Comparison of ENCODE assay signal across 1 cellular context in the genomic region with DNA sequence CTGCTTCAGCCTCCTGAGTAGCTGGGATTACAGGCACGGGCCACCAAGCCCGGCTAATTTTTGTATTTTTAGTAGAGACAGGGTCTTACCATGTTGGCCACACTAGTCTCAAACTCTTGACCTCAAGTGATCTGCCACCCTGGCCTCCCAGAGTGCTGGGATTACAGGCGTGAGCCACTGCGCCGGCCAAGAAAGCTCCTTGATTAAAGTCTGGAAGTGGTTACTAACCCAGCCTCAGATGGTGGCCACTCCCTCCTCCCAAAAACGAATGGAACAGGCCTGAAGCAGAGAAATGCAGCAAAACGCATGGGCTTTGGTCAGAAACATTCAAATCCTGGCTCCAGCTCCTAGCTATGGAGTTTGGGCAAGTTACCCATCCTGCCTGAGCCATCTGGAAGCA.
A peak's percentile ranks its signal among the peaks of the same experiment; 100 is the strongest.
TF ChIP-seq lines count a peak whose summit lies in the region.

No MANE protein-coding gene starts in this region.

TF ChIP-seq in HepG2, 621 proteins besides CTCF, POLR2A, EP300 and RAD21:
- 0 out of 2 replicates have a peak, but pooled peaks have one; percentile 19 for TF ChIP-seq POLR2AphosphoS5 (IDR thresholded peaks at IDR 0.05; ENCODE audit: low read depth, low read length)
- no peak for TF ChIP-seq ZNF616 (CRISPR knock-in tag; IDR thresholded peaks at IDR 0.05; ENCODE audit: low read depth)
- TF ChIP-seq AGO2 (optimal IDR thresholded peaks at IDR 0.05; ENCODE audit: low read depth, low read length), result peak; percentile 13
